23 cellular contexts compared by ENCODE assay signal in the genomic region with DNA sequence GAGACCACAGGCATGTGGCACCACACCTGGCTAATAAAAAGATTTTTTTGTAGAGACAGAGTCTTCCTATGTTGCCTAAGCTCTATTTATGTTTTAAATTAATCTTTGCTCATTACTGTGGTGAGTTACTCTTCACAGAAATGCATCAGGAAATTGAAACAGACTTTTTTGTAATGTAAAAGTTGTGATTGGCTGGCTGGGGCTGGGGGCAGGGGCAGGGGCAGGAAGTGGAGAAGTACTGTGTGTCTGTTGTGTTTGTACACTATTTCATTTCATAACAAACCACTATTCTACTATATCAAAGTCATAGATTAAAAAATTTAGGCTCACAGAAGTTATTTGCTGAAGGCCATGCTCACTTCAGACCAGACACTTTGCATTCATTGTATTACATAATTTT. TPM values are rescaled to one million over a fixed set of nuclear protein-coding genes. Genes with fewer than 3 reads are reported as not detected.
DNase-seq lines count a peak whose midpoint lies in the region; ATAC-seq and TF ChIP-seq lines count a peak whose summit lies in the region.
"Had no signal": no experiment of that assay in that cellular context is flagged by ENCODE, and none has a peak within 500 bp of the region (broad histone marks: within the 10 kb centered on the region; RNA-seq: fewer than 3 reads in every experiment).

No MANE protein-coding gene starts in this region.

- no peak for TF ChIP-seq CTCF in brain microvascular endothelial cell (IDR thresholded peaks at IDR 0.05; ENCODE audit: low read depth, low read length, missing control alignments)

- H3K4me3 Mint-ChIP-seq in activated T-helper 1 cell treated with anti-CD3 and anti-CD28 coated beads, Interleukin-12 subunit alpha, Interleukin-12 subunit beta, Interleukin-2, Interleukin-4 antibody, amounts not matched to agents 30 ng/mL and 10 ng/mL and 1 ng/mL, durations not matched to agents 14 hours and 24 hours and 36 hours, result no peak overlapping the region
- peak overlapping the region in 5 of 10 donors; percentile 11 to 75 (median 50) for H3K4me3 Mint-ChIP-seq in naive thymus-derived CD8-positive, alpha-beta T cell
- H3K4me3 Mint-ChIP-seq: nephron had no signal

- intact Hi-C loops in activated T-helper 1 cell treated with anti-CD3 and anti-CD28 coated beads, Interleukin-12 subunit alpha, Interleukin-12 subunit beta, Interleukin-2, Interleukin-4 antibody, amounts not matched to agents 30 ng/mL and 10 ng/mL and 1 ng/mL, durations not matched to agents 14 hours and 24 hours and 36 hours (cut with micrococcal nuclease), result no loop called here

- H3K27me3 ChIP-seq in brain microvascular endothelial cell (replicated peaks), result no peaks in the 10 kb centered on the region

- no peak overlapping the region for H3K4me3 ChIP-seq in Jurkat, Clone E6-1 (ENCODE audit: low read length)
- no peak overlapping the region for H3K4me3 ChIP-seq in brain microvascular endothelial cell (ENCODE audit: low read depth, low read length)
- H3K4me3 ChIP-seq: HAP-1 had no signal

- in situ Hi-C loops in brain microvascular endothelial cell (cut with HindIII; ENCODE audit: low pct_ligation_motif_present, low sequenced_read_pairs), result no loop called here

- POLR2A ChIA-PET in naive thymus-derived CD8-positive, alpha-beta T cell (lab: Charles Lee), result interaction anchor here (0.8 to 2.8 kb wide), 4 partner anchors 18 to 49 kb away, joined by 3 to 8 read pairs (median 4); a partner anchor contains a TSS

- peaks cover 6% of the 10 kb centered on the region for H3K4me1 Mint-ChIP-seq in activated T-helper 1 cell treated with anti-CD3 and anti-CD28 coated beads, Interleukin-12 subunit alpha, Interleukin-12 subunit beta, Interleukin-2, Interleukin-4 antibody, amounts not matched to agents 30 ng/mL and 10 ng/mL and 1 ng/mL, durations not matched to agents 14 hours and 24 hours and 36 hours (ENCODE audit: low read depth)
- H3K4me1 Mint-ChIP-seq in naive thymus-derived CD8-positive, alpha-beta T cell, result peaks cover 8 to 21% (median 14%) of the 10 kb centered on the region in 4 donors
- H3K4me1 Mint-ChIP-seq: nephron had no signal

- no peaks in the 10 kb centered on the region for H3K36me3 Mint-ChIP-seq in activated T-helper 1 cell treated with anti-CD3 and anti-CD28 coated beads, Interleukin-12 subunit alpha, Interleukin-12 subunit beta, Interleukin-2, Interleukin-4 antibody, amounts not matched to agents 30 ng/mL and 10 ng/mL and 1 ng/mL, durations not matched to agents 14 hours and 24 hours and 36 hours (ENCODE audit: low read depth)
- H3K36me3 Mint-ChIP-seq in naive thymus-derived CD8-positive, alpha-beta T cell, result no peaks in the 10 kb centered on the region

- H3K27ac Mint-ChIP-seq in activated T-helper 1 cell treated with anti-CD3 and anti-CD28 coated beads, Interleukin-12 subunit alpha, Interleukin-12 subunit beta, Interleukin-2, Interleukin-4 antibody, amounts not matched to agents 30 ng/mL and 10 ng/mL and 1 ng/mL, durations not matched to agents 14 hours and 24 hours and 36 hours, result no peak overlapping the region
- peak overlapping the region in 9 of 10 donors; percentile 42 to 96 (median 91) for H3K27ac Mint-ChIP-seq in naive thymus-derived CD8-positive, alpha-beta T cell
- H3K27ac Mint-ChIP-seq: nephron had no signal

- DNase-seq in activated T-helper 1 cell treated with Interleukin-2 at 50 U/mL for 16 hours (ENCODE audit: low read depth), result peak; percentile 19
- DNase-seq in activated T-helper 1 cell treated with anti-CD3 and anti-CD28 coated beads, Interleukin-12 subunit alpha, Interleukin-12 subunit beta, Interleukin-2, Interleukin-4 antibody, amounts not matched to agents 30 ng/mL and 10 ng/mL and 1 ng/mL, durations not matched to agents 14 hours and 24 hours and 36 hours (ENCODE audit: low spot score), result no peak
- DNase-seq in Jurkat, Clone E6-1 (ENCODE audit: low read depth, low spot score), result peak; percentile 14
- DNase-seq in activated effector memory CD4-positive, alpha-beta T cell treated with anti-CD3 and anti-CD28 coated beads, Interleukin-2, amount 50 U/mL, for 16 hours, result peak; percentile 64
- peak in 2 of 10 donors; percentile 40 to 53 for DNase-seq in naive thymus-derived CD8-positive, alpha-beta T cell
- DNase-seq in Ammon's horn (ENCODE audit: low spot score), result no peak
- no peak for DNase-seq in brain microvascular endothelial cell
- DNase-seq: COR-L47, cortex of kidney, foreskin fibroblast, IMR-90, kidney glomerular epithelial cell, mesendoderm, MV-4-11, NCI-H187 treated with DMSO at 0.1 percent for 48 hours, NCI-H226, T-helper 9 cell, trophoblast cell had no signal

- peak; percentile 76 to 86 for ATAC-seq in naive thymus-derived CD8-positive, alpha-beta T cell
- no peak for ATAC-seq in HG03457 (IDR thresholded peaks at IDR 0.05; ENCODE audit: unreplicated experiment)
- ATAC-seq: Panc1 had no signal

- no peak overlapping the region for H3K27ac ChIP-seq in brain microvascular endothelial cell
- H3K27ac ChIP-seq: HL-60 had no signal

- no peaks in the 10 kb centered on the region for H3K9me3 Mint-ChIP-seq in activated T-helper 1 cell treated with anti-CD3 and anti-CD28 coated beads, Interleukin-12 subunit alpha, Interleukin-12 subunit beta, Interleukin-2, Interleukin-4 antibody, amounts not matched to agents 30 ng/mL and 10 ng/mL and 1 ng/mL, durations not matched to agents 14 hours and 24 hours and 36 hours
- H3K9me3 Mint-ChIP-seq in naive thymus-derived CD8-positive, alpha-beta T cell, result no peaks in the 10 kb centered on the region
- H3K9me3 Mint-ChIP-seq: nephron had no signal

- H3K27me3 Mint-ChIP-seq in activated T-helper 1 cell treated with anti-CD3 and anti-CD28 coated beads, Interleukin-12 subunit alpha, Interleukin-12 subunit beta, Interleukin-2, Interleukin-4 antibody, amounts not matched to agents 30 ng/mL and 10 ng/mL and 1 ng/mL, durations not matched to agents 14 hours and 24 hours and 36 hours (ENCODE audit: insufficient read depth), result no peaks in the 10 kb centered on the region
- peaks cover 0 to 5% (median 0%) of the 10 kb centered on the region in 5 donors for H3K27me3 Mint-ChIP-seq in naive thymus-derived CD8-positive, alpha-beta T cell

- no peaks in the 10 kb centered on the region for H3K36me3 ChIP-seq in brain microvascular endothelial cell (replicated peaks)
- H3K36me3 ChIP-seq: HAP-1 had no signal

RNA-seq across cellular contexts. Expression of a gene that starts 19.1 kb away (rescaled TPM):
- total RNA-seq in activated T-helper 1 cell treated with anti-CD3 and anti-CD28 coated beads, Interleukin-12 subunit alpha, Interleukin-12 subunit beta, Interleukin-2, Interleukin-4 antibody, amounts not matched to agents 30 ng/mL and 10 ng/mL and 1 ng/mL, durations not matched to agents 14 hours and 24 hours and 36 hours, result 11.0 and 11.3 TPM in 2 replicates
- polyA plus RNA-seq in Jurkat, Clone E6-1 (2012; ENCODE audit: insufficient read depth, insufficient read length), result 26.2 TPM
- 10 to 100 TPM; 45.3 to 47.8 TPM for total RNA-seq in naive thymus-derived CD8-positive, alpha-beta T cell
- 10 to 100 TPM; 13.8 to 15.3 (median 14.0) TPM for polyA plus RNA-seq in naive thymus-derived CD8-positive, alpha-beta T cell

RNA-seq across cellular contexts. Expression of a gene that starts 31.9 kb away (rescaled TPM):
- 5.7 and 6.6 TPM in 2 replicates for total RNA-seq in activated T-helper 1 cell treated with anti-CD3 and anti-CD28 coated beads, Interleukin-12 subunit alpha, Interleukin-12 subunit beta, Interleukin-2, Interleukin-4 antibody, amounts not matched to agents 30 ng/mL and 10 ng/mL and 1 ng/mL, durations not matched to agents 14 hours and 24 hours and 36 hours
- polyA plus RNA-seq in Jurkat, Clone E6-1 (2012; ENCODE audit: insufficient read depth, insufficient read length), result 9.4 TPM
- 1 to 10 TPM; 4.2 to 6.1 TPM for total RNA-seq in naive thymus-derived CD8-positive, alpha-beta T cell
- 1 to 10 TPM; 1.6 to 3.2 (median 1.6) TPM for polyA plus RNA-seq in naive thymus-derived CD8-positive, alpha-beta T cell

RNA-seq across cellular contexts. Expression of a gene that starts 48.1 kb away (rescaled TPM):
- 76.8 and 80.3 TPM in 2 replicates for total RNA-seq in activated T-helper 1 cell treated with anti-CD3 and anti-CD28 coated beads, Interleukin-12 subunit alpha, Interleukin-12 subunit beta, Interleukin-2, Interleukin-4 antibody, amounts not matched to agents 30 ng/mL and 10 ng/mL and 1 ng/mL, durations not matched to agents 14 hours and 24 hours and 36 hours
- polyA plus RNA-seq in Jurkat, Clone E6-1 (2012; ENCODE audit: insufficient read depth, insufficient read length), result 254 TPM
- total RNA-seq in naive thymus-derived CD8-positive, alpha-beta T cell, result 10 to 100 TPM; 52.9 to 66.1 TPM
- 10 to 100 TPM; 45.4 to 64.6 (median 50.5) TPM for polyA plus RNA-seq in naive thymus-derived CD8-positive, alpha-beta T cell

RNA-seq across cellular contexts. Expression of a gene that starts 48.4 kb away (rescaled TPM):
- total RNA-seq in activated T-helper 1 cell treated with anti-CD3 and anti-CD28 coated beads, Interleukin-12 subunit alpha, Interleukin-12 subunit beta, Interleukin-2, Interleukin-4 antibody, amounts not matched to agents 30 ng/mL and 10 ng/mL and 1 ng/mL, durations not matched to agents 14 hours and 24 hours and 36 hours, result 8.8 and 9.7 TPM in 2 replicates
- polyA plus RNA-seq in Jurkat, Clone E6-1 (2012; ENCODE audit: insufficient read depth, insufficient read length), result 15.0 TPM
- total RNA-seq in naive thymus-derived CD8-positive, alpha-beta T cell, result 10 to 100 TPM; 50.1 to 50.2 TPM
- polyA plus RNA-seq in naive thymus-derived CD8-positive, alpha-beta T cell, result 10 to 100 TPM; 16.7 to 27.5 (median 19.9) TPM

Comparison
In these comparisons a context has a peak if more than half of its experiments do, and no peak if none do; other contexts are left out.
1. DNase-seq: peak in activated T-helper 1 cell treated with Interleukin-2 at 50 U/mL for 16 hours (single experiment), Jurkat, Clone E6-1 (single experiment) and activated effector memory CD4-positive, alpha-beta T cell treated with anti-CD3 and anti-CD28 coated beads, Interleukin-2, amount 50 U/mL, for 16 hours (single experiment); none in activated T-helper 1 cell treated with anti-CD3 and anti-CD28 coated beads, Interleukin-12 subunit alpha, Interleukin-12 subunit beta, Interleukin-2, Interleukin-4 antibody, amounts not matched to agents 30 ng/mL and 10 ng/mL and 1 ng/mL, durations not matched to agents 14 hours and 24 hours and 36 hours (single experiment), Ammon's horn (single experiment) and brain microvascular endothelial cell (single experiment).